ENCODE assay signal across 15 cellular contexts in the genomic region with DNA sequence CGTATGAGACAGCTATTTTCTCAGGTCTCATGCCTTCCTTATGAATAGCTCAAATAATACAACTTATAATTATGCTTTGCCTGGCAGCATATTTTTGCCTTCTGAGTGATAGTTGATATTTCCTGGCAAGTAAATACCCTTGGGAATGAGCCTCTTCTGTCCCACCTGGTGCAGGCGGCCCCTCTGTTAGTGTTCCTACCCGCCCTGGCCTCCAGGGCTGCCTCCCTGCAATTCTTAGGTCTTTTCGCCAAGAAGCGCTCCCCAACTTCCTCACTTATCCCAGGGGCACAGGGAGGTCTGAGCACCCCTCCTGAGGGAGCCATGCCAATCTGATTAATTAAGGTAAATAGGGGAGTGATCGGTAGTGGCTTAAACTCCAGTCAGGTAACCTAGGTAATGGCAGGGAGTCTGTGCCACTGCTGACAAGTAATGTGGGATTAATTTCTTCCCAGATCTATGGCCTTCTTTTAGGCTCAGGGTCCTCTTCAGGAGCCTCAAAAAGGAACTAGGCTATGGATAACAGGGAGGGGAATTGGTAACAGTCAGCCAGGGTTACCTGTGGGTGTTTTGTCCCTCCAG.
A peak's percentile ranks its signal among the peaks of the same experiment; 100 is the strongest.
DNase-seq lines count a peak whose midpoint lies in the region; ATAC-seq and TF ChIP-seq lines count a peak whose summit lies in the region.
"Had no signal": no experiment of that assay in that cellular context is flagged by ENCODE, and none has a peak within 500 bp of the region (broad histone marks: within the 10 kb centered on the region; RNA-seq: fewer than 3 reads in every experiment).

No MANE protein-coding gene starts in this region.

- H3K4me1 ChIP-seq in gastroesophageal sphincter (peaks cover 0 to 50% (median 29%) of the 10 kb centered on the region in 3 donors), stomach (peaks cover 24 to 59% (median 41%) of the 10 kb centered on the region in 4 donors), ascending aorta (peaks cover 0 to 17% of the 10 kb centered on the region in 2 donors)

- H3K4me1 Mint-ChIP-seq in activated naive CD4-positive, alpha-beta T cell treated with anti-CD3 and anti-CD28 coated beads, Interleukin-2, amount 50 U/mL, for 24 hours, result peaks cover 33% of the 10 kb centered on the region
- H3K4me1 Mint-ChIP-seq in activated naive CD4-positive, alpha-beta T cell treated with anti-CD3 and anti-CD28 coated beads, Interleukin-2, amount 10 ng/mL, durations not matched to agents 7 days and 5 days, result peaks cover 25% of the 10 kb centered on the region

- DNase-seq in activated naive CD4-positive, alpha-beta T cell treated with anti-CD3 and anti-CD28 coated beads, Interleukin-2, amount 10 ng/mL, durations not matched to agents 7 days and 5 days, result no peak
- DNase-seq in NCI-H2171 treated with DMSO at 0.1 percent for 48 hours (lab: John Stamatoyannopoulos, UW) (peak; percentile 80), stomach (no peak), foreskin fibroblast (no peak), ascending aorta (ENCODE audit: low spot score in 2 of 2) (no peak)
- no peak for DNase-seq in activated naive CD4-positive, alpha-beta T cell treated with Interleukin-2 at 50 U/mL for 16 hours
- DNase-seq: activated effector memory CD4-positive, alpha-beta T cell treated with Interleukin-2 at 50 U/mL for 16 hours; DMS79; NCI-H2107; right cardiac atrium; Right ventricle myocardium superior; T-helper 9 cell had no signal

- no peaks in the 10 kb centered on the region for H3K36me3 ChIP-seq in gastroesophageal sphincter
- H3K36me3 ChIP-seq in stomach, result no peaks in the 10 kb centered on the region
- no peaks in the 10 kb centered on the region for H3K36me3 ChIP-seq in ascending aorta

- 83% methylated on average over 4 of the region's 6 CpGs; no CpG with 5 or more reads in 1 of the 2 donors for WGBS in gastroesophageal sphincter (ENCODE audit: low coverage in 1 of 2), 2 donors
- WGBS in stomach, 5 donors, result 55 to 80% (median 62%) methylated on average over 6 of the region's 6 CpGs

- H3K27me3 Mint-ChIP-seq in activated naive CD4-positive, alpha-beta T cell treated with anti-CD3 and anti-CD28 coated beads, Interleukin-2, amount 50 U/mL, for 24 hours, result no peaks in the 10 kb centered on the region
- no peaks in the 10 kb centered on the region for H3K27me3 Mint-ChIP-seq in activated naive CD4-positive, alpha-beta T cell treated with anti-CD3 and anti-CD28 coated beads, Interleukin-2, amount 10 ng/mL, durations not matched to agents 7 days and 5 days
- H3K27me3 Mint-ChIP-seq: brain had no signal

- no peaks in the 10 kb centered on the region for H3K9me3 Mint-ChIP-seq in activated naive CD4-positive, alpha-beta T cell treated with anti-CD3 and anti-CD28 coated beads, Interleukin-2, amount 50 U/mL, for 24 hours
- no peaks in the 10 kb centered on the region for H3K9me3 Mint-ChIP-seq in activated naive CD4-positive, alpha-beta T cell treated with anti-CD3 and anti-CD28 coated beads, Interleukin-2, amount 10 ng/mL, durations not matched to agents 7 days and 5 days
- H3K9me3 Mint-ChIP-seq: brain had no signal

- no peak for TF ChIP-seq POLR2A in gastroesophageal sphincter (IDR thresholded peaks at IDR 0.05)
- TF ChIP-seq POLR2A in stomach (IDR thresholded peaks at IDR 0.05), result no peak

- TF ChIP-seq EP300 in gastroesophageal sphincter (IDR thresholded peaks at IDR 0.05) (no peak), stomach (IDR thresholded peaks at IDR 0.05) (no peak)

- H3K27ac Mint-ChIP-seq in activated naive CD4-positive, alpha-beta T cell treated with anti-CD3 and anti-CD28 coated beads, Interleukin-2, amount 50 U/mL, for 24 hours, result no peak overlapping the region
- H3K27ac Mint-ChIP-seq in activated naive CD4-positive, alpha-beta T cell treated with anti-CD3 and anti-CD28 coated beads, Interleukin-2, amount 10 ng/mL, durations not matched to agents 7 days and 5 days, result no peak overlapping the region

- H3K27ac ChIP-seq in gastroesophageal sphincter (peak overlapping the region in 3 of 4 donors; percentile 5 to 59 (median 22)), stomach (peak overlapping the region in 3 of 5 donors; percentile 33 to 51 (median 35)), ascending aorta (peak overlapping the region in 1 of 2 donors; percentile 23)

- H3K4me3 ChIP-seq in gastroesophageal sphincter (no peak overlapping the region), stomach (no peak overlapping the region), foreskin fibroblast (ENCODE audit: low read depth in 1 of 2, low read length in 2 of 2) (no peak overlapping the region), ascending aorta (no peak overlapping the region)

- H3K27me3 ChIP-seq in gastroesophageal sphincter (no peaks in the 10 kb centered on the region), stomach (no peaks in the 10 kb centered on the region), ascending aorta (no peaks in the 10 kb centered on the region)

- CTCF ChIA-PET in activated naive CD4-positive, alpha-beta T cell treated with anti-CD3 and anti-CD28 coated beads, Interleukin-2, amount 10 ng/mL, durations not matched to agents 7 days and 5 days (lab: Charles Lee), result interaction anchor here (0.9 kb wide), 1 partner anchor 33 kb away, joined by 3 read pairs; no protein-coding TSS in a partner anchor

- intact Hi-C loops in stomach (cut with DNase I; ENCODE audit: low total_unique reads) (no loop called here), ascending aorta (cut with DNase I) (no loop called here)

- peaks cover 11% of the 10 kb centered on the region for H3K36me3 Mint-ChIP-seq in activated naive CD4-positive, alpha-beta T cell treated with anti-CD3 and anti-CD28 coated beads, Interleukin-2, amount 50 U/mL, for 24 hours
- H3K36me3 Mint-ChIP-seq in activated naive CD4-positive, alpha-beta T cell treated with anti-CD3 and anti-CD28 coated beads, Interleukin-2, amount 10 ng/mL, durations not matched to agents 7 days and 5 days, result no peaks in the 10 kb centered on the region
- H3K36me3 Mint-ChIP-seq: brain had no signal

- H3K4me3 Mint-ChIP-seq in activated naive CD4-positive, alpha-beta T cell treated with anti-CD3 and anti-CD28 coated beads, Interleukin-2, amount 50 U/mL, for 24 hours, result peak overlapping the region; percentile 3
- H3K4me3 Mint-ChIP-seq in activated naive CD4-positive, alpha-beta T cell treated with anti-CD3 and anti-CD28 coated beads, Interleukin-2, amount 10 ng/mL, durations not matched to agents 7 days and 5 days, result no peak overlapping the region
- H3K4me3 Mint-ChIP-seq: brain had no signal

- TF ChIP-seq CTCF in gastroesophageal sphincter (IDR thresholded peaks at IDR 0.05), result no peak
- TF ChIP-seq CTCF in stomach (IDR thresholded peaks at IDR 0.05), result no peak
- TF ChIP-seq CTCF in foreskin fibroblast (IDR thresholded peaks at IDR 0.05; ENCODE audit: low read depth, low read length), result no peak
- no peak for TF ChIP-seq CTCF in ascending aorta (IDR thresholded peaks at IDR 0.05)

- no peaks in the 10 kb centered on the region for H3K9me3 ChIP-seq in gastroesophageal sphincter
- no peaks in the 10 kb centered on the region for H3K9me3 ChIP-seq in stomach
- H3K9me3 ChIP-seq in ascending aorta, result no peaks in the 10 kb centered on the region

- no peak for ATAC-seq in gastroesophageal sphincter
